In genomic region chr5:107104040-107104773, GRCh38 we compare ENCODE assay signal across 1 cellular context.
TF ChIP-seq lines count a peak whose summit lies in the region.

No MANE protein-coding gene starts in this region.

TF ChIP-seq in GM23338, 12 proteins besides CTCF, POLR2A, EP300 and RAD21 (continued from another document):
- TF ChIP-seq ZNF462 (CRISPR knock-in tag; IDR thresholded peaks at IDR 0.05) (no peak), ZNF331 (CRISPR knock-in tag; IDR thresholded peaks at IDR 0.05; ENCODE audit: low read depth) (no peak), REST (IDR thresholded peaks at IDR 0.05; ENCODE audit: unreplicated experiment) (no peak), EZH2 (IDR thresholded peaks at IDR 0.05; ENCODE audit: low read depth, unreplicated experiment) (no peak), EZH2phosphoT487 (IDR thresholded peaks at IDR 0.05; ENCODE audit: unreplicated experiment) (no peak), STAT1 (IDR thresholded peaks at IDR 0.05; ENCODE audit: unreplicated experiment) (no peak), NANOG (IDR thresholded peaks at IDR 0.05; ENCODE audit: borderline replicate concordance) (no peak), CREB1 (CRISPR knock-in tag; IDR thresholded peaks at IDR 0.05; ENCODE audit: low read depth) (no peak)
